In the genomic region with DNA sequence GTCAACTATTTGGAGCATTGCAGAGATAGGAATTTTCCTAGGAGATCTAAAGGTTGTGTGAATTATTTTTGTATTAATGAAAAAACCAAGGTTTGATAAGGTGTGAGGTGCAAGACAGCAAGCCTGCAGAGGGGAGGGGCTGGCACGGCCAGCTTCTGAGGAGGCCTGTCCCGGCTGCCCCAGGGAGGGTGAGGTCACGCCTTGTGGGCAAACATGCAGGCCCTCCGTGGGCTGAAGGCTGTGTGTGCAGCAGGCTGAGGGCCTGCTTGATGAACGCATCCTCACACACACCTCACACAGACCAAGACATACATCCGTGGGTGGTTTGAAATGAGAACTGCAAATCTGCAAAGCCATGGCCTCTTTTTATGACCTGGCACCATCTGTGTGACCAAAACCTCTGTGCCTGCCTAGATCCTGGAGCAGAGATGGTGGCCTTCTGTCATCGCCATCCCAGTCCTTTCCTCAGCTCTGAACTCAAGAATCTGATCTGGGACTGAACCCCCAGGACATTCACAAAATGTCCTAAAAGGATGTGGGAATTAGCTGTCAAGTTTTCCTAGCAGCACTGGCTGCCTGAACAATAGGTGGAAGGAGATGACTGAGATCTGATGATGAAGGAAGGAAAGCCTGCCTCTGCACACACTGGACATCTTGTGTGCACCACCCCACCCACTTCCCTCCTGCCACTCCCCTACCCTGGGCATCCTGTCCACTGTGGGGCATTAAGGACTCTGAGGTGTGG, we compare ENCODE assay signal across 15 cellular contexts.
DNase-seq lines count a peak whose midpoint lies in the region; ATAC-seq and TF ChIP-seq lines count a peak whose summit lies in the region.
"Had no signal": no experiment of that assay in that cellular context is flagged by ENCODE, and none has a peak within 500 bp of the region (broad histone marks: within the 10 kb centered on the region; RNA-seq: fewer than 3 reads in every experiment).

No MANE protein-coding gene starts in this region.

- peak overlapping the region; percentile 75 for H3K27ac Mint-ChIP-seq in activated naive CD4-positive, alpha-beta T cell treated with anti-CD3 and anti-CD28 coated beads, Interleukin-2, amount 10 ng/mL, durations not matched to agents 7 days and 5 days
- H3K27ac Mint-ChIP-seq: brain had no signal

- no peak overlapping the region for H3K4me3 Mint-ChIP-seq in activated naive CD4-positive, alpha-beta T cell treated with anti-CD3 and anti-CD28 coated beads, Interleukin-2, amount 10 ng/mL, durations not matched to agents 7 days and 5 days
- H3K4me3 Mint-ChIP-seq: brain had no signal

- peak overlapping the region; percentile 48 for H3K27ac ChIP-seq in caudate nucleus (ENCODE audit: low read depth, low read length)
- H3K27ac ChIP-seq in left lung, result peak overlapping the region in 1 of 2 donors; percentile 72
- H3K27ac ChIP-seq in upper lobe of left lung, result peak overlapping the region; percentile 66 to 83 (median 70)
- H3K27ac ChIP-seq: vagina had no signal

- 38 to 61% methylated on average over 7 of the region's 7 CpGs for WGBS in upper lobe of left lung, 2 donors

- peaks cover 76% of the 10 kb centered on the region for H3K4me1 Mint-ChIP-seq in activated naive CD4-positive, alpha-beta T cell treated with anti-CD3 and anti-CD28 coated beads, Interleukin-2, amount 10 ng/mL, durations not matched to agents 7 days and 5 days

- H3K4me1 ChIP-seq in left lung, result peaks cover 0 to 15% of the 10 kb centered on the region in 2 donors
- peaks cover 3 to 47% (median 35%) of the 10 kb centered on the region in 4 donors for H3K4me1 ChIP-seq in upper lobe of left lung
- H3K4me1 ChIP-seq: sigmoid colon had no signal

- H3K36me3 ChIP-seq in left lung (no peaks in the 10 kb centered on the region), upper lobe of left lung (no peaks in the 10 kb centered on the region)
- H3K36me3 ChIP-seq: sigmoid colon, vagina had no signal

- no peaks in the 10 kb centered on the region for H3K36me3 Mint-ChIP-seq in activated naive CD4-positive, alpha-beta T cell treated with anti-CD3 and anti-CD28 coated beads, Interleukin-2, amount 10 ng/mL, durations not matched to agents 7 days and 5 days
- H3K36me3 Mint-ChIP-seq: brain had no signal

- CTCF ChIA-PET in activated naive CD4-positive, alpha-beta T cell treated with anti-CD3 and anti-CD28 coated beads, Interleukin-2, amount 10 ng/mL, durations not matched to agents 7 days and 5 days (lab: Charles Lee), result interaction anchor here (0.9 to 2.5 kb wide), 2 partner anchors 57 to 184 kb away, joined by 3 to 14 read pairs; no protein-coding TSS in a partner anchor

- ATAC-seq in left lung, result peak; percentile 55
- peak in 1 of 2 donors; percentile 82 for ATAC-seq in upper lobe of left lung (ENCODE audit: low FRiP score in 2 of 2)
- ATAC-seq in GM18870 (IDR thresholded peaks at IDR 0.05; ENCODE audit: unreplicated experiment), result no peak
- ATAC-seq in sciatic nerve, result no peak

- no peak for TF ChIP-seq POLR2A in upper lobe of left lung (IDR thresholded peaks at IDR 0.05)

- TF ChIP-seq CTCF in left lung (IDR thresholded peaks at IDR 0.05) (no peak), upper lobe of left lung (IDR thresholded peaks at IDR 0.05) (no peak)

- H3K9me3 ChIP-seq in left lung (no peaks in the 10 kb centered on the region), upper lobe of left lung (no peaks in the 10 kb centered on the region)
- H3K9me3 ChIP-seq: sigmoid colon, vagina had no signal

- H3K9me3 Mint-ChIP-seq in activated naive CD4-positive, alpha-beta T cell treated with anti-CD3 and anti-CD28 coated beads, Interleukin-2, amount 10 ng/mL, durations not matched to agents 7 days and 5 days, result no peaks in the 10 kb centered on the region
- H3K9me3 Mint-ChIP-seq: brain had no signal

- H3K27me3 ChIP-seq in left lung, result no peaks in the 10 kb centered on the region
- H3K27me3 ChIP-seq in upper lobe of left lung, result no peaks in the 10 kb centered on the region
- H3K27me3 ChIP-seq: sigmoid colon, vagina had no signal

- DNase-seq in activated naive CD4-positive, alpha-beta T cell treated with anti-CD3 and anti-CD28 coated beads, Interleukin-2, amount 10 ng/mL, durations not matched to agents 7 days and 5 days, result no peak
- no peak for DNase-seq in activated naive CD4-positive, alpha-beta T cell treated with anti-CD3 and anti-CD28 coated beads, Interleukin-2, amount 50 U/mL, for 16 hours
- no peak for DNase-seq in caudate nucleus (lab: John Stamatoyannopoulos, UW)
- DNase-seq in left lung, result no peak
- no peak for DNase-seq in upper lobe of left lung
- no peak for DNase-seq in sciatic nerve (ENCODE audit: low spot score)
- DNase-seq in LoVo (ENCODE audit: low spot score), result no peak
- DNase-seq: EL, KG1, NCI-H2171, sigmoid colon, T1000 had no signal

- intact Hi-C loops in left lung (cut with DNase I), result loop anchor here in 1 of 2 donors (10.0 kb wide), 1 partner anchor 189 kb away; no protein-coding TSS in a partner anchor
- intact Hi-C loops in sciatic nerve (cut with DNase I), result no loop called here

- H3K27me3 Mint-ChIP-seq in activated naive CD4-positive, alpha-beta T cell treated with anti-CD3 and anti-CD28 coated beads, Interleukin-2, amount 10 ng/mL, durations not matched to agents 7 days and 5 days, result peaks cover 3% of the 10 kb centered on the region

- TF ChIP-seq EP300 in upper lobe of left lung (IDR thresholded peaks at IDR 0.05), result peak; percentile 55 to 97 (median 92)

- H3K4me3 ChIP-seq in left lung, result no peak overlapping the region
- no peak overlapping the region for H3K4me3 ChIP-seq in upper lobe of left lung
- H3K4me3 ChIP-seq: sigmoid colon, vagina had no signal
